9 cellular contexts compared by ENCODE assay signal in the genomic region with DNA sequence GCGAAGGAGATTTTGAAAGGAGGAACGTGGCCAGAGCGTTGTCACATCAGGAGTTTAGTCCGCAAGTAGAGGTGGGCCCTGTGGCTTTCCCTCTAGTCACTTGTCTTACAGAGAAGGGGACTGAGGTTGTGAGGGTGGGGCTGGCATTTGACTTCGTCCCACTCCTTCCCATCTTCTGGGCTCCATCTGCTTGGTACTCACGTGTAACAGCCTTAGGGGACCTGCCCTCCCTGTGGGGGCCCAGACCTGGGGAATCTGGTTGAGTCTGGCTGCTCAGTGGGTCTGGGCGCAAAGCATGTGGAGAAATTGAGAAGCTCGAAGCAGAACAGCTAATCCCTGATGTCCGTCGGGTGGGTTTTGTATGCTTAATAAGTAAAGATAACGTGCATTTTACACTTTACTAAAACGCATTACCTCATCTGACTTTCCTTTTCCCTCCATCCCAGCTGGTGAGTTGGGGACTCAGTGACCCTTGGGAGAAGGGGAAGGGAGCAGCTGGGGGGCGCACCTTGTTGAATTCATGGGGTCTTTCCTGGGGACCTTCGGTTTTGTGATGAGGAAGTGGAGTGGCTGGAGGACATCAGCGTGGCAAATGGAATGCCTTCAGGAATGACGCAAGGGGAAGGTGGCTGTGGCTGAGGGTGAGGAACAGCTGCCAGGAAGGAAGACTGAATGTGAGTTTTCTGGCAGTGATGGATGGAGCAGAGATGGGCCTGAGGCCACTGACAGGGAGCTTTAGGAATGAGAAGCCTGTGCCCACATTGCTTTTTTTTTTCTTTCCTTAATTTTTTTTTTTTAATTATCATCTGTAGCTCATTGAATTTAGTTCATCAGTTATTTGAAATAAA. TPM values are rescaled to one million over a fixed set of nuclear protein-coding genes. Genes with fewer than 3 reads are reported as not detected.
DNase-seq lines count a peak whose midpoint lies in the region; ATAC-seq and TF ChIP-seq lines count a peak whose summit lies in the region.
"Had no signal": no experiment of that assay in that cellular context is flagged by ENCODE, and none has a peak within 500 bp of the region (broad histone marks: within the 10 kb centered on the region; RNA-seq: fewer than 3 reads in every experiment).

No MANE protein-coding gene starts in this region.

- H3K4me1 ChIP-seq in SK-N-SH (ENCODE audit: control insufficient read depth in 1 of 2, insufficient read depth in 2 of 2, low read depth in 1 of 2, low read length in 1 of 2): peaks cover 73 to 75% of the 10 kb centered on the region in 2 experiments
- peaks cover 17 to 20% of the 10 kb centered on the region in 2 experiments for H3K4me1 ChIP-seq in trophoblast cell (ENCODE audit: control insufficient read depth in 1 of 2, insufficient read depth in 2 of 2, low read length in 2 of 2)
- H3K4me1 ChIP-seq in esophagus squamous epithelium: peaks cover 16 to 75% (median 38%) of the 10 kb centered on the region in 3 donors

- H2AK5ac ChIP-seq in trophoblast cell (ENCODE audit: low read length): no peak overlapping the region

- TF ChIP-seq RAD21 in SK-N-SH (IDR thresholded peaks at IDR 0.05; ENCODE audit: low read length): no peak

- no peak overlapping the region for H2BK120ac ChIP-seq in trophoblast cell (ENCODE audit: insufficient read depth, low read length, poor library complexity)

- peak overlapping the region; percentile 9 for H3K18ac ChIP-seq in trophoblast cell (ENCODE audit: low read length)

- CTCF ChIA-PET in SK-N-SH (lab: Yijun Ruan, JAX): interaction anchor here (0.9 to 2.8 kb wide), 8 partner anchors 12 to 109 kb away, joined by 3 to 13 read pairs (median 3); no protein-coding TSS in a partner anchor

- H3K23ac ChIP-seq in trophoblast cell (ENCODE audit: low read length): no peak overlapping the region

- intact Hi-C loops in esophagus squamous epithelium (cut with DNase I): no loop called here

- no peak overlapping the region for H4K12ac ChIP-seq in trophoblast cell (ENCODE audit: low read depth, low read length)

- in situ Hi-C loops in Caki2 (cut with HindIII; ENCODE audit: low pct_unique_long_range_greater_than_20kb, low sequenced_read_pairs): no loop called here

- ATAC-seq in GM18520 (IDR thresholded peaks at IDR 0.05; ENCODE audit: unreplicated experiment): no peak

- POLR2A ChIA-PET in SK-N-SH (lab: Yijun Ruan, JAX): interaction anchor here (1.2 kb wide), 1 partner anchor 16 kb away, joined by 3 read pairs; no protein-coding TSS in a partner anchor

- peak overlapping the region; percentile 89 to 100 for H3K27ac ChIP-seq in SK-N-SH (ENCODE audit: low read depth in 2 of 2, low read length in 1 of 2)
- H3K27ac ChIP-seq in trophoblast cell (ENCODE audit: low read depth, low read length): no peak overlapping the region
- H3K27ac ChIP-seq in esophagus squamous epithelium: peak overlapping the region in 2 of 4 donors; percentile 39 to 59

- no peak overlapping the region for H4K91ac ChIP-seq in trophoblast cell (ENCODE audit: low read depth, low read length)

- no peak overlapping the region for H2BK5ac ChIP-seq in trophoblast cell (ENCODE audit: low read depth, low read length, poor library complexity)

- no peaks in the 10 kb centered on the region for H3K9me3 ChIP-seq in SK-N-SH
- no peaks in the 10 kb centered on the region for H3K9me3 ChIP-seq in trophoblast cell (ENCODE audit: insufficient read depth, low read depth, low read length)
- no peaks in the 10 kb centered on the region for H3K9me3 ChIP-seq in esophagus squamous epithelium

- H3K27me3 ChIP-seq in SK-N-SH (ENCODE audit: insufficient read depth) (no peaks in the 10 kb centered on the region), trophoblast cell (ENCODE audit: insufficient read depth, low read length) (no peaks in the 10 kb centered on the region), esophagus squamous epithelium (no peaks in the 10 kb centered on the region)

- no peak overlapping the region for H3K14ac ChIP-seq in trophoblast cell (ENCODE audit: low read length)

- H3K36me3 ChIP-seq in SK-N-SH (replicated peaks in 1 of 2; ENCODE audit: control insufficient read depth in 1 of 2, insufficient read depth in 2 of 2, low read length in 1 of 2) (peaks cover 0 to 8% of the 10 kb centered on the region in 2 experiments), trophoblast cell (ENCODE audit: control insufficient read depth in 1 of 2, insufficient read depth in 2 of 2, low read length in 2 of 2) (no peaks in the 10 kb centered on the region), esophagus squamous epithelium (no peaks in the 10 kb centered on the region)

- no peak for TF ChIP-seq POLR2A in esophagus squamous epithelium (IDR thresholded peaks at IDR 0.05)

- H4K8ac ChIP-seq in trophoblast cell (ENCODE audit: low read depth, low read length): no peak overlapping the region

- H2BK12ac ChIP-seq in trophoblast cell (ENCODE audit: low read length): no peak overlapping the region

- H3K9me2 ChIP-seq in SK-N-SH: no peaks in the 10 kb centered on the region

- H3K79me1 ChIP-seq in trophoblast cell (ENCODE audit: low read length): peaks cover 3% of the 10 kb centered on the region

- TF ChIP-seq EP300 in SK-N-SH (IDR thresholded peaks at IDR 0.05; ENCODE audit: borderline replicate concordance in 1 of 2, low read depth in 1 of 2, low read length in 1 of 2): peak; percentile 68 to 76; a peak in 3 of 4 replicates

- DNase-seq in Caki2 (ENCODE audit: low read depth) (peak; percentile 85), SK-N-SH (no peak), fibroblast of pulmonary artery (ENCODE audit: low read depth) (peak; percentile 80), trophoblast cell (peak; percentile 82 to 87), GF-D8 (lab: John Stamatoyannopoulos, UW) (no peak), esophagus squamous epithelium (lab: John Stamatoyannopoulos, UW) (no peak)
- no peak for DNase-seq in activated CD8-positive, alpha-beta memory T cell treated with anti-CD3 and anti-CD28 coated beads, Interleukin-2, amount 50 U/mL, for 48 hours
- DNase-seq: activated CD4-positive, alpha-beta T cell treated with anti-CD3 and anti-CD28 coated beads, Interleukin-2, amount 10 ng/mL, durations not matched to agents 7 days and 5 days had no signal

- H3K4me3 ChIP-seq in SK-N-SH (ENCODE audit: low read depth in 2 of 2, low read length in 1 of 2) (no peak overlapping the region), fibroblast of pulmonary artery (replicated peaks; ENCODE audit: low read depth, low read length) (no peak overlapping the region), trophoblast cell (ENCODE audit: low read depth, low read length) (no peak overlapping the region), esophagus squamous epithelium (no peak overlapping the region)

- H3K4me2 ChIP-seq in SK-N-SH (peak overlapping the region; percentile 17; the same call in 1 of the 2 replicates), trophoblast cell (ENCODE audit: low read length) (no peak overlapping the region)

- 73% methylated on average over 16 of the region's 16 CpGs for WGBS in SK-N-SH (ENCODE audit: low lambda C conversion rate)
- WGBS in trophoblast cell (ENCODE audit: extremely low coverage, insufficient coverage, insufficient read length): no CpG with 5 or more reads among the region's 16 CpGs
- 56 to 65% methylated on average over 16 of the region's 16 CpGs for WGBS in esophagus squamous epithelium, 2 donors

- no peak for TF ChIP-seq CTCF in SK-N-SH (IDR thresholded peaks at IDR 0.05)
- no peak for TF ChIP-seq CTCF in fibroblast of pulmonary artery (IDR thresholded peaks at IDR 0.05; ENCODE audit: low read length, missing control alignments)
- TF ChIP-seq CTCF in esophagus squamous epithelium (IDR thresholded peaks at IDR 0.05): no peak

- H3F3A ChIP-seq in SK-N-SH (replicated peaks; ENCODE audit: insufficient read depth): peaks cover 31% of the 10 kb centered on the region

- H2AFZ ChIP-seq in SK-N-SH (ENCODE audit: low read depth): no peak overlapping the region
- H2AFZ ChIP-seq in trophoblast cell (ENCODE audit: insufficient read depth, low read length, poor library complexity): no peak overlapping the region

- H4K20me1 ChIP-seq in SK-N-SH (ENCODE audit: insufficient read depth): peaks cover 5% of the 10 kb centered on the region; the same call in 1 of the 2 replicates

- H3K79me2 ChIP-seq in SK-N-SH (ENCODE audit: insufficient read depth) (peaks cover 99% of the 10 kb centered on the region), trophoblast cell (ENCODE audit: control insufficient read depth, insufficient read depth, low read length, poor library complexity) (no peaks in the 10 kb centered on the region)

- peak overlapping the region; percentile 44; the same call in 1 of the 2 replicates for H3K9ac ChIP-seq in SK-N-SH
- H3K9ac ChIP-seq in trophoblast cell (ENCODE audit: low read length): no peak overlapping the region

- no peak overlapping the region for H3K4ac ChIP-seq in trophoblast cell (ENCODE audit: low read depth, low read length)

TF ChIP-seq in SK-N-SH, 30 proteins besides CTCF, POLR2A, EP300 and RAD21 (continues in another document):
- TF ChIP-seq NFIC (IDR thresholded peaks at IDR 0.05; ENCODE audit: borderline replicate concordance) (peak; percentile 82), MXI1 (IDR thresholded peaks at IDR 0.05; ENCODE audit: low read depth, low read length) (peak; percentile 20; the same call in 1 of the 2 replicates), FOSL2 (IDR thresholded peaks at IDR 0.05; ENCODE audit: borderline replicate concordance, low read depth) (peak; percentile 52; the same call in 1 of the 2 replicates), CHD2 (IDR thresholded peaks at IDR 0.05; ENCODE audit: low read length, partially characterized antibody) (peak; percentile 33)
- TF ChIP-seq, protein P1, sequence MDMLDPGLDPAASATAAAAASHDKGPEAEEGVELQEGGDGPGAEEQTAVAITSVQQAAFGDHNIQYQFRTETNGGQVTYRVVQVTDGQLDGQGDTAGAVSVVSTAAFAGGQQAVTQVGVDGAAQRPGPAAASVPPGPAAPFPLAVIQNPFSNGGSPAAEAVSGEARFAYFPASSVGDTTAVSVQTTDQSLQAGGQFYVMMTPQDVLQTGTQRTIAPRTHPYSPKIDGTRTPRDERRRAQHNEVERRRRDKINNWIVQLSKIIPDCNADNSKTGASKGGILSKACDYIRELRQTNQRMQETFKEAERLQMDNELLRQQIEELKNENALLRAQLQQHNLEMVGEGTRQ (IDR thresholded peaks at IDR 0.05; ENCODE audit: borderline replicate concordance, low read depth, low read length): no peak

RNA-seq across cellular contexts. Expression of a gene that starts 44.8 kb away (rescaled TPM):
- total RNA-seq in Caki2 (2014; rRNA removed; shearing (Covaris generic); ENCODE audit: low replicate concordance): 33.8 and 34.8 TPM in 2 replicates
- 37.9 and 41.4 TPM in 2 replicates for polyA plus RNA-seq in SK-N-SH (2012; rRNA removed)
- 46.4 and 46.7 TPM in 2 replicates for polyA plus RNA-seq in SK-N-SH (2012; cell fraction: cytosol; rRNA removed)
- 60.7 and 79.4 TPM in 2 replicates for polyA plus RNA-seq in SK-N-SH (2012; cell fraction: nucleus; rRNA removed)
- 35.0 and 37.6 TPM in 2 replicates for polyA plus RNA-seq in trophoblast cell (2013)
- total RNA-seq in esophagus squamous epithelium: 10 to 100 TPM in 1 of 4 donors, 1 to 10 TPM in 3; 3.3 to 15.3 (median 6.9) TPM

Comparison
In these comparisons a context has a peak if more than half of its experiments do, and no peak if none do; other contexts are left out.
1. DNase-seq: peak in Caki2 (single experiment), fibroblast of pulmonary artery (single experiment) and trophoblast cell (2 of 2); none in SK-N-SH (single experiment), activated CD8-positive, alpha-beta memory T cell treated with anti-CD3 and anti-CD28 coated beads, Interleukin-2, amount 50 U/mL, for 48 hours (single experiment), GF-D8 (single experiment) and esophagus squamous epithelium (single experiment).